Comparison of ENCODE assay signal across 14 cellular contexts in the genomic region with DNA sequence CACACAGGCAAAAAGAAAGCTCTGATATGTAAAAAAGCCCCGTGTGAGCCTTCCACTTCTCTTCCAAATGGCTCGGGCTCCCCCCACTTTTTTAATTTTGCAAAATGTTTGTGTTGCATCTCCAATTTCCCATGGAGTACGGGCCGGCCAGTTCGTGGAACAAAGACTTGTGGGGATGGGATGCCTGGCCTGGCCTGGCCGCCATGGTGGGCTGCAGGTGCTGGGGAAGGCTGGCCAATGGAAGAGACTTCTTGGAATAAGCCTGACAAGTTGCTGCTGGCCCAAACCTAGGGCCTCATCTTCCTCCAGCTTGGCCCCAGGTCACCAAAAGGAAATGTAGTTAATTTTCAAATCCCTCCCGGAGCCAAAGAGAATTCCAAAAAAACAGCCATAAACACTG.
DNase-seq lines count a peak whose midpoint lies in the region; ATAC-seq and TF ChIP-seq lines count a peak whose summit lies in the region.
"Had no signal": no experiment of that assay in that cellular context is flagged by ENCODE, and none has a peak within 500 bp of the region (broad histone marks: within the 10 kb centered on the region; RNA-seq: fewer than 3 reads in every experiment).

No MANE protein-coding gene starts in this region.

- no peak overlapping the region for H3K4me3 ChIP-seq in stomach
- H3K4me3 ChIP-seq: BLaER1 treated with 17β-estradiol and CSF1 and Interleukin-3, amounts not matched to agents 10 nM and 100 nM; GM23248 had no signal

- peaks cover 25% of the 10 kb centered on the region for H3K27me3 Mint-ChIP-seq in nephron (ENCODE audit: low read depth)

- H3K36me3 Mint-ChIP-seq in nephron (ENCODE audit: low read depth), result no peaks in the 10 kb centered on the region
- H3K36me3 Mint-ChIP-seq: CD4-positive, CD25-positive, alpha-beta regulatory T cell had no signal

- H3K36me3 ChIP-seq in stomach, result no peaks in the 10 kb centered on the region
- H3K36me3 ChIP-seq: BLaER1 treated with 17β-estradiol and CSF1 and Interleukin-3, amounts not matched to agents 10 nM and 100 nM had no signal

- DNase-seq in Right ventricle myocardium superior (no peak), cardiac septum (ENCODE audit: low spot score) (no peak), stomach (no peak), G401 (ENCODE audit: low spot score) (no peak), AML-193 (lab: John Stamatoyannopoulos, UW) (no peak)
- no peak for DNase-seq in stimulated activated naive CD4-positive, alpha-beta T cell treated with Interleukin-2 at 50 U/mL for 16 hours (lab: John Stamatoyannopoulos, UW)
- DNase-seq: 8988T; CD4-positive, CD25-positive, alpha-beta regulatory T cell; DMS53 had no signal

- intact Hi-C loops in Right ventricle myocardium superior (cut with DNase I), result no loop called here
- intact Hi-C loops in cardiac septum (cut with DNase I), result no loop called here
- intact Hi-C loops in stomach (cut with DNase I; ENCODE audit: low total_unique reads), result no loop called here

- peak overlapping the region; percentile 73 to 80 (median 73) for H3K27ac Mint-ChIP-seq in nephron
- H3K27ac Mint-ChIP-seq: CD4-positive, CD25-positive, alpha-beta regulatory T cell had no signal

- in situ Hi-C loops in G401 (cut with HindIII; ENCODE audit: low sequenced_read_pairs), result no loop called here

- H3K27ac ChIP-seq in stomach, result peak overlapping the region in 3 of 5 donors; percentile 27 to 57 (median 43)
- H3K27ac ChIP-seq: BLaER1 treated with 17β-estradiol and CSF1 and Interleukin-3, amounts not matched to agents 10 nM and 100 nM; GM23248; HL-60 had no signal

- no peak overlapping the region for H3K4me3 Mint-ChIP-seq in nephron
- H3K4me3 Mint-ChIP-seq: CD4-positive, CD25-positive, alpha-beta regulatory T cell had no signal

- H3K9me3 ChIP-seq in stomach, result peaks cover 8 to 20% (median 15%) of the 10 kb centered on the region in 4 donors

- no peaks in the 10 kb centered on the region for H3K27me3 ChIP-seq in stomach
- H3K27me3 ChIP-seq: BLaER1 treated with 17β-estradiol and CSF1 and Interleukin-3, amounts not matched to agents 10 nM and 100 nM had no signal

- WGBS in stomach, 5 donors, result 65 to 88% (median 81%) methylated on average over 7 of the region's 7 CpGs

- peaks cover 9 to 23% (median 18%) of the 10 kb centered on the region in 4 donors for H3K4me1 ChIP-seq in stomach

- no peak for TF ChIP-seq CTCF in nephron (IDR thresholded peaks at IDR 0.05; ENCODE audit: unreplicated experiment in 3 of 3)
- no peak for TF ChIP-seq CTCF in stomach (IDR thresholded peaks at IDR 0.05)

- H3K9me3 Mint-ChIP-seq in nephron, result peaks cover 13% of the 10 kb centered on the region

- ATAC-seq in Right ventricle myocardium superior (ENCODE audit: poor library complexity), result peak; percentile 19
- ATAC-seq: HCT116 had no signal

- H3K4me1 Mint-ChIP-seq in nephron, result peaks cover 45% of the 10 kb centered on the region
- H3K4me1 Mint-ChIP-seq: CD4-positive, CD25-positive, alpha-beta regulatory T cell had no signal

- no peak for TF ChIP-seq EP300 in stomach (IDR thresholded peaks at IDR 0.05)

- no peak for TF ChIP-seq POLR2A in stomach (IDR thresholded peaks at IDR 0.05)
